Comparison of ENCODE assay signal across 11 cellular contexts in genomic region chr15:38226867-38227266, GRCh38.
DNase-seq lines count a peak whose midpoint lies in the region; ATAC-seq, FAIRE-seq and TF ChIP-seq lines count a peak whose summit lies in the region.
"Had no signal": no experiment of that assay in that cellular context is flagged by ENCODE, and none has a peak within 500 bp of the region (broad histone marks: within the 10 kb centered on the region; RNA-seq: fewer than 3 reads in every experiment).

No MANE protein-coding gene starts in this region.

- no peak for ATAC-seq in GM18867 (IDR thresholded peaks at IDR 0.05; ENCODE audit: unreplicated experiment)
- ATAC-seq in HG03442 (IDR thresholded peaks at IDR 0.05; ENCODE audit: unreplicated experiment): no peak

- TF ChIP-seq POLR2A in H54 (IDR thresholded peaks at IDR 0.05; ENCODE audit: low read depth, low read length): no peak

- DNase-seq in H54 (ENCODE audit: insufficient read length, low spot score) (peak; percentile 28), T1000 (lab: John Stamatoyannopoulos, UW) (peak; percentile 30), glomerular visceral epithelial cell (ENCODE audit: extremely low spot score) (peak; percentile 76), putamen (ENCODE audit: low spot score) (peak; percentile 96), NCI-H1092 treated with DMSO at 0.1 percent for 48 hours (lab: John Stamatoyannopoulos, UW) (no peak)
- no peak for DNase-seq in stimulated activated CD4-positive, alpha-beta T cell treated with anti-CD3 and anti-CD28 coated beads, Interleukin-15, amount 100 ng/mL, for 24 hours
- DNase-seq: effector CD8-positive, alpha-beta T cell; stimulated activated CD4-positive, alpha-beta T cell treated with anti-CD3 and anti-CD28 coated beads, Interleukin-2, amount 100 ng/mL, for 48 hours had no signal

- peak; percentile 99 for FAIRE-seq in H54 (lab: Jason Lieb, UNC)
- FAIRE-seq: GM18507 had no signal

Comparison
In these comparisons a context has a peak if more than half of its experiments do, and no peak if none do; other contexts are left out.
1. DNase-seq: peak in H54 (single experiment), T1000 (single experiment), glomerular visceral epithelial cell (single experiment) and putamen (single experiment); none in stimulated activated CD4-positive, alpha-beta T cell treated with anti-CD3 and anti-CD28 coated beads, Interleukin-15, amount 100 ng/mL, for 24 hours (single experiment) and NCI-H1092 treated with DMSO at 0.1 percent for 48 hours (single experiment).